Comparison of ENCODE assay signal across 9 cellular contexts in the genomic region with DNA sequence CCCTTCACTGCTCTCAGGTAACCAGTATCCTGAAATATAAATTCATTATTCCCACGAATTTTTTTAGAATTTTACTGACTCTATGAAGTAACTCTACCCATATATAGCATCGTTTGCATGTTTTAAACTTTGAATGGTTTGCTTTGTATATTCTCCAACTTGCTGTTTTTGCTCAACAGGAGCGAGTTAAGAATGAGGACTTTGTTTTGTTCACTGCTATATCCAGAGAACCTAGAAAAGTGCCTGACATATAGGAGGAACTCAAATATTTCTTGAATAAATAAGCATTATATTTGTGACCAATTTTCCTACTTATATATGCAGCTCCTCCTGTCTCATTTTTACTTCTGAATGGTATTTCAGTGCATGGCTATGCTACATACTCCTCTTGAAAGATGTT.
"Had no signal": no experiment of that assay in that cellular context is flagged by ENCODE, and none has a peak within 500 bp of the region (broad histone marks: within the 10 kb centered on the region; RNA-seq: fewer than 3 reads in every experiment).

No MANE protein-coding gene starts in this region.

- H3K4me3 ChIP-seq: GM23338 had no signal

- H3K27ac ChIP-seq: HL-60, KMS-11 had no signal

- DNase-seq: H9, HCEC 1CT, KBM-7 had no signal

- ATAC-seq: GM23338, HepG2 had no signal

- FAIRE-seq: H1, H54, HepG2 had no signal
